In genomic region chr1:204975568-204976235, GRCh38 we compare ENCODE assay signal across 8 cellular contexts.
DNase-seq lines count a peak whose midpoint lies in the region; ATAC-seq and TF ChIP-seq lines count a peak whose summit lies in the region.

No MANE protein-coding gene starts in this region.

- no peak overlapping the region for H3K27ac ChIP-seq in lung (ENCODE audit: low read depth in 1 of 2, low read length in 1 of 2)

- ATAC-seq in lung (ENCODE audit: insufficient read depth, low FRiP score) (peak; percentile 64), HG02938 (IDR thresholded peaks at IDR 0.05; ENCODE audit: unreplicated experiment) (no peak)

- WGBS in lung, 2 donors: 51 to 64% methylated on average over 8 of the region's 8 CpGs

- DNase-seq in A172 (ENCODE audit: low spot score): peak; percentile 41
- DNase-seq in GM10266 (ENCODE audit: extremely low spot score): peak; percentile 77
- peak; percentile 24 for DNase-seq in NCI-H1694 treated with DMSO at 0.1 percent for 48 hours (lab: John Stamatoyannopoulos, UW)
- DNase-seq in activated CD4-positive, alpha-beta T cell treated with anti-CD3 and anti-CD28 coated beads for 24 hours (ENCODE audit: low read depth in 2 of 2): peak; percentile 38 to 49
- DNase-seq in dedifferentiated amniotic fluid mesenchymal stem cell (ENCODE audit: extremely low spot score): peak; percentile 35
- peak; percentile 49 for DNase-seq in lung (ENCODE audit: low spot score)
- peak; percentile 31 for DNase-seq in stimulated activated CD8-positive, alpha-beta memory T cell treated with anti-CD3 and anti-CD28 coated beads, Interleukin-4, amount 100 ng/mL, for 24 hours (ENCODE audit: low read depth)

- H3K36me3 ChIP-seq in lung (ENCODE audit: control insufficient read depth in 2 of 2, insufficient read depth in 2 of 2, low read length in 2 of 2): no peaks in the 10 kb centered on the region

- no peaks in the 10 kb centered on the region for H3K9me3 ChIP-seq in lung (ENCODE audit: control insufficient read depth in 2 of 2, insufficient read depth in 1 of 2, low read length in 1 of 2)

- no peaks in the 10 kb centered on the region for H3K27me3 ChIP-seq in lung (ENCODE audit: control insufficient read depth, insufficient read depth)

- TF ChIP-seq CTCF in GM10266 (IDR thresholded peaks at IDR 0.05; ENCODE audit: control insufficient read depth, insufficient read depth, low read depth, missing control alignments): peak; percentile 83
- TF ChIP-seq CTCF in lung (IDR thresholded peaks at IDR 0.05; ENCODE audit: control extremely low read depth, extremely low read depth): peak; percentile 53

- no peaks in the 10 kb centered on the region for H3K4me1 ChIP-seq in lung (ENCODE audit: control insufficient read depth in 2 of 2, insufficient read depth in 2 of 2, low read length in 2 of 2)

- H3K4me3 ChIP-seq in lung: no peak overlapping the region

Comparison
In these comparisons a context has a peak if more than half of its experiments do, and no peak if none do; other contexts are left out.
1. DNase-seq: peak in every context shown above with its lines; median percentile 77 in GM10266; 49 in lung; 44 in activated CD4-positive, alpha-beta T cell treated with anti-CD3 and anti-CD28 coated beads for 24 hours; 41 in A172; 35 in dedifferentiated amniotic fluid mesenchymal stem cell; 31 in stimulated activated CD8-positive, alpha-beta memory T cell treated with anti-CD3 and anti-CD28 coated beads, Interleukin-4, amount 100 ng/mL, for 24 hours; 24 in NCI-H1694 treated with DMSO at 0.1 percent for 48 hours.